Comparison of ENCODE assay signal across 29 cellular contexts in genomic region chr21:36923270-36923669, GRCh38. TPM values are rescaled to one million over a fixed set of nuclear protein-coding genes. Genes with fewer than 3 reads are reported as not detected.
DNase-seq lines count a peak whose midpoint lies in the region; ATAC-seq and TF ChIP-seq lines count a peak whose summit lies in the region.
"Had no signal": no experiment of that assay in that cellular context is flagged by ENCODE, and none has a peak within 500 bp of the region (broad histone marks: within the 10 kb centered on the region; RNA-seq: fewer than 3 reads in every experiment).

No MANE protein-coding gene starts in this region.

- no peaks in the 10 kb centered on the region for H3K27me3 ChIP-seq in mammary epithelial cell (ENCODE audit: insufficient read depth, low read length)
- H3K27me3 ChIP-seq: cardiac muscle cell, colonic mucosa, neural progenitor cell, spleen, tibial artery had no signal

- peaks cover 6% of the 10 kb centered on the region for H3K36me3 ChIP-seq in mammary epithelial cell (ENCODE audit: insufficient read depth, low read length)
- H3K36me3 ChIP-seq: cardiac muscle cell, colonic mucosa, neural progenitor cell had no signal

- H3K4me3 Mint-ChIP-seq in activated T-cell treated with anti-CD3 and anti-CD28 coated beads, Interleukin-2, amount 50 U/mL, for 72 hours: peak overlapping the region in 1 of 2 donors; percentile 11
- no peak overlapping the region for H3K4me3 Mint-ChIP-seq in activated T-cell treated with anti-CD3 and anti-CD28 coated beads, Interleukin-2, amount 50 U/mL, for 4 hours
- H3K4me3 Mint-ChIP-seq in activated naive CD8-positive, alpha-beta T cell: peak overlapping the region; percentile 36
- H3K4me3 Mint-ChIP-seq in naive thymus-derived CD8-positive, alpha-beta T cell: peak overlapping the region in 2 of 10 donors; percentile 0 to 16
- H3K4me3 Mint-ChIP-seq: activated CD4-positive, alpha-beta T cell treated with anti-CD3 and anti-CD28 coated beads, Interleukin-2, amount 10 ng/mL, durations not matched to agents 24 days and 14 days; activated CD8-positive, alpha-beta memory T cell treated with anti-CD3 and anti-CD28 coated beads, Interleukin-2, amount 10 ng/mL, durations not matched to agents 7 days and 5 days; activated naive CD8-positive, alpha-beta T cell treated with anti-CD3 and anti-CD28 coated beads, Interleukin-2, amount 10 ng/mL, durations not matched to agents 7 days and 5 days; memory B cell; neural progenitor cell had no signal

- H3K9me3 Mint-ChIP-seq in activated T-cell treated with anti-CD3 and anti-CD28 coated beads, Interleukin-2, amount 50 U/mL, for 72 hours: no peaks in the 10 kb centered on the region
- no peaks in the 10 kb centered on the region for H3K9me3 Mint-ChIP-seq in activated T-cell treated with anti-CD3 and anti-CD28 coated beads, Interleukin-2, amount 50 U/mL, for 4 hours
- no peaks in the 10 kb centered on the region for H3K9me3 Mint-ChIP-seq in activated naive CD8-positive, alpha-beta T cell (ENCODE audit: low read depth)
- no peaks in the 10 kb centered on the region for H3K9me3 Mint-ChIP-seq in naive thymus-derived CD8-positive, alpha-beta T cell
- H3K9me3 Mint-ChIP-seq: activated CD4-positive, alpha-beta T cell treated with anti-CD3 and anti-CD28 coated beads, Interleukin-2, amount 10 ng/mL, durations not matched to agents 24 days and 14 days; activated naive CD8-positive, alpha-beta T cell treated with anti-CD3 and anti-CD28 coated beads, Interleukin-2, amount 10 ng/mL, durations not matched to agents 7 days and 5 days; memory B cell; neural progenitor cell had no signal

- H3K9ac ChIP-seq in mammary epithelial cell (ENCODE audit: insufficient read depth, low read length): no peak overlapping the region
- H3K9ac ChIP-seq: neural progenitor cell had no signal

- no peak overlapping the region for H3K4me2 ChIP-seq in mammary epithelial cell (ENCODE audit: insufficient read depth, low read depth, low read length)
- H3K4me2 ChIP-seq: neural progenitor cell had no signal

- no peaks in the 10 kb centered on the region for H3K27me3 Mint-ChIP-seq in activated T-cell treated with anti-CD3 and anti-CD28 coated beads, Interleukin-2, amount 50 U/mL, for 72 hours (ENCODE audit: low read depth)
- H3K27me3 Mint-ChIP-seq in activated T-cell treated with anti-CD3 and anti-CD28 coated beads, Interleukin-2, amount 50 U/mL, for 4 hours (ENCODE audit: low read depth): no peaks in the 10 kb centered on the region
- H3K27me3 Mint-ChIP-seq in activated naive CD8-positive, alpha-beta T cell: no peaks in the 10 kb centered on the region
- H3K27me3 Mint-ChIP-seq in naive thymus-derived CD8-positive, alpha-beta T cell: no peaks in the 10 kb centered on the region
- H3K27me3 Mint-ChIP-seq: activated CD4-positive, alpha-beta T cell treated with anti-CD3 and anti-CD28 coated beads, Interleukin-2, amount 10 ng/mL, durations not matched to agents 24 days and 14 days; activated CD8-positive, alpha-beta memory T cell treated with anti-CD3 and anti-CD28 coated beads, Interleukin-2, amount 10 ng/mL, durations not matched to agents 7 days and 5 days; activated naive CD8-positive, alpha-beta T cell treated with anti-CD3 and anti-CD28 coated beads, Interleukin-2, amount 10 ng/mL, durations not matched to agents 7 days and 5 days; memory B cell had no signal

- peak overlapping the region; percentile 1 for H3K4me3 ChIP-seq in Jurkat, Clone E6-1 (ENCODE audit: low read length)
- no peak overlapping the region for H3K4me3 ChIP-seq in mammary epithelial cell (replicated peaks in 1 of 3; ENCODE audit: insufficient read depth in 1 of 3, low read depth in 2 of 3, low read length in 3 of 3)
- H3K4me3 ChIP-seq: cardiac muscle cell, colonic mucosa, GM12878, neural progenitor cell, spleen, tibial artery had no signal

- POLR2A ChIA-PET in naive thymus-derived CD8-positive, alpha-beta T cell (lab: Charles Lee): no interaction called here

- no peak overlapping the region for H2AFZ ChIP-seq in mammary epithelial cell (ENCODE audit: low read depth, low read length)
- H2AFZ ChIP-seq: neural progenitor cell had no signal

- H3K27ac ChIP-seq in mammary epithelial cell (ENCODE audit: insufficient read depth, low read depth, low read length): no peak overlapping the region
- H3K27ac ChIP-seq: cardiac muscle cell, colonic mucosa, neural progenitor cell, spleen, tibial artery had no signal

- H3K36me3 Mint-ChIP-seq in activated T-cell treated with anti-CD3 and anti-CD28 coated beads, Interleukin-2, amount 50 U/mL, for 72 hours (ENCODE audit: insufficient read depth in 2 of 2): no peaks in the 10 kb centered on the region
- peaks cover 14% of the 10 kb centered on the region for H3K36me3 Mint-ChIP-seq in activated T-cell treated with anti-CD3 and anti-CD28 coated beads, Interleukin-2, amount 50 U/mL, for 4 hours (ENCODE audit: insufficient read depth)
- H3K36me3 Mint-ChIP-seq in activated naive CD8-positive, alpha-beta T cell: peaks cover 3% of the 10 kb centered on the region
- H3K36me3 Mint-ChIP-seq in naive thymus-derived CD8-positive, alpha-beta T cell: peaks cover 0 to 32% (median 2%) of the 10 kb centered on the region in 3 donors
- H3K36me3 Mint-ChIP-seq: activated CD8-positive, alpha-beta memory T cell treated with anti-CD3 and anti-CD28 coated beads, Interleukin-2, amount 10 ng/mL, durations not matched to agents 7 days and 5 days; activated naive CD8-positive, alpha-beta T cell treated with anti-CD3 and anti-CD28 coated beads, Interleukin-2, amount 10 ng/mL, durations not matched to agents 7 days and 5 days had no signal

- in situ Hi-C loops in mammary epithelial cell (cut with MboI; ENCODE audit: low sequenced_read_pairs in 2 of 2): loop anchor here (10.0 to 25.0 kb wide), 3 partner anchors 58 to 498 kb away; no protein-coding TSS in a partner anchor

- dilution Hi-C loops in mammary epithelial cell (cut with HindIII; ENCODE audit: low sequenced_read_pairs): no loop called here

- no peaks in the 10 kb centered on the region for H3K9me3 ChIP-seq in mammary epithelial cell (replicated peaks; ENCODE audit: insufficient read depth, low read length)
- H3K9me3 ChIP-seq: colonic mucosa, spleen, tibial artery had no signal

- CTCF ChIA-PET in mammary epithelial cell (lab: Charles Lee; ENCODE audit: low non-redundant PET): no interaction called here

- no TSS peak for BruUV-seq in mammary epithelial cell (replicated peaks; lab: Mats Ljungman, UMichigan)

- intact Hi-C loops in mammary epithelial cell (cut with micrococcal nuclease): no loop called here

- DNase-seq in activated T-cell treated with anti-CD3 and anti-CD28 coated beads, Interleukin-2, amount 50 U/mL, for 72 hours: no peak
- no peak for DNase-seq in activated T-cell treated with anti-CD3 and anti-CD28 coated beads, Interleukin-2, amount 50 U/mL, for 4 hours
- DNase-seq in Jurkat, Clone E6-1 (ENCODE audit: low read depth, low spot score): no peak
- no peak for DNase-seq in naive thymus-derived CD8-positive, alpha-beta T cell
- no peak for DNase-seq in mammary epithelial cell
- DNase-seq in NCI-H1436 treated with DMSO at 0.1 percent for 48 hours (lab: John Stamatoyannopoulos, UW): no peak
- DNase-seq: ACHN; activated CD4-positive, alpha-beta T cell treated with anti-CD3 and anti-CD28 coated beads, Interleukin-2, amount 10 ng/mL, durations not matched to agents 24 days and 14 days; activated CD8-positive, alpha-beta memory T cell treated with anti-CD3 and anti-CD28 coated beads, Interleukin-2, amount 10 ng/mL, durations not matched to agents 7 days and 5 days; activated naive CD8-positive, alpha-beta T cell treated with anti-CD3 and anti-CD28 coated beads, Interleukin-2, amount 10 ng/mL, durations not matched to agents 7 days and 5 days; colonic mucosa; DMS153; effector CD4-positive, alpha-beta T cell; GOT3; hypothalamus; KBM-7; left colon; NCI-H187; NCI-H524 treated with DMSO at 0.1 percent for 48 hours; NK-92 treated with Interleukin-12 subunit alpha and Interleukin-12 subunit beta, amount 100 ng/mL, for 24 hours; right cardiac atrium; spleen; tibial artery had no signal

- no peaks in the 10 kb centered on the region for H4K20me1 ChIP-seq in mammary epithelial cell (ENCODE audit: insufficient read depth, low read length)

- TF ChIP-seq CTCF in mammary epithelial cell (conservative IDR thresholded peaks at IDR 0.05 in 1 of 2, IDR thresholded peaks at IDR 0.05 in 1 of 2; ENCODE audit: extremely low read depth in 1 of 2, insufficient read depth in 1 of 2, low read depth in 1 of 2, low read length in 2 of 2): no peak

- ATAC-seq in activated T-cell treated with anti-CD3 and anti-CD28 coated beads, Interleukin-2, amount 50 U/mL, for 72 hours (replicated peaks in 1 of 2): no peak
- ATAC-seq in activated T-cell treated with anti-CD3 and anti-CD28 coated beads, Interleukin-2, amount 50 U/mL, for 4 hours: no peak
- no peak for ATAC-seq in naive thymus-derived CD8-positive, alpha-beta T cell
- no peak for ATAC-seq in GM19351 (IDR thresholded peaks at IDR 0.05; ENCODE audit: unreplicated experiment)
- ATAC-seq: activated CD8-positive, alpha-beta memory T cell treated with anti-CD3 and anti-CD28 coated beads, Interleukin-2, amount 10 ng/mL, durations not matched to agents 7 days and 5 days; GM12878; left colon had no signal

- peaks cover 14% of the 10 kb centered on the region for H3K4me1 Mint-ChIP-seq in activated T-cell treated with anti-CD3 and anti-CD28 coated beads, Interleukin-2, amount 50 U/mL, for 72 hours (ENCODE audit: low read depth)
- H3K4me1 Mint-ChIP-seq in activated T-cell treated with anti-CD3 and anti-CD28 coated beads, Interleukin-2, amount 50 U/mL, for 4 hours (ENCODE audit: low read depth): peaks cover 6% of the 10 kb centered on the region
- H3K4me1 Mint-ChIP-seq in activated naive CD8-positive, alpha-beta T cell (ENCODE audit: low read depth): peaks cover 14% of the 10 kb centered on the region
- H3K4me1 Mint-ChIP-seq in naive thymus-derived CD8-positive, alpha-beta T cell: peaks cover 5 to 17% (median 12%) of the 10 kb centered on the region in 4 donors
- H3K4me1 Mint-ChIP-seq: activated CD8-positive, alpha-beta memory T cell treated with anti-CD3 and anti-CD28 coated beads, Interleukin-2, amount 10 ng/mL, durations not matched to agents 7 days and 5 days; memory B cell had no signal

- peak overlapping the region; percentile 55 for H3K27ac Mint-ChIP-seq in activated T-cell treated with anti-CD3 and anti-CD28 coated beads, Interleukin-2, amount 50 U/mL, for 72 hours
- H3K27ac Mint-ChIP-seq in activated naive CD8-positive, alpha-beta T cell: peak overlapping the region; percentile 66
- H3K27ac Mint-ChIP-seq in naive thymus-derived CD8-positive, alpha-beta T cell: peak overlapping the region in 8 of 10 donors; percentile 1 to 80 (median 34)
- H3K27ac Mint-ChIP-seq: activated CD4-positive, alpha-beta T cell treated with anti-CD3 and anti-CD28 coated beads, Interleukin-2, amount 10 ng/mL, durations not matched to agents 24 days and 14 days; activated CD8-positive, alpha-beta memory T cell treated with anti-CD3 and anti-CD28 coated beads, Interleukin-2, amount 10 ng/mL, durations not matched to agents 7 days and 5 days; activated naive CD8-positive, alpha-beta T cell treated with anti-CD3 and anti-CD28 coated beads, Interleukin-2, amount 10 ng/mL, durations not matched to agents 7 days and 5 days; memory B cell had no signal

- peaks cover 4% of the 10 kb centered on the region for H3K4me1 ChIP-seq in mammary epithelial cell (ENCODE audit: insufficient read depth, low read length)
- H3K4me1 ChIP-seq: colonic mucosa, neural progenitor cell had no signal

- 82% methylated on average over 14 of the region's 14 CpGs for WGBS in mammary epithelial cell (ENCODE audit: low coverage, missing lambda C conversion rate)

- H3K79me2 ChIP-seq in mammary epithelial cell (ENCODE audit: insufficient read depth, low read length): peaks cover 15% of the 10 kb centered on the region

RNA-seq across cellular contexts. Expression of gene HLCS, which starts 43.2 kb away (rescaled TPM):
- total RNA-seq in activated T-cell treated with anti-CD3 and anti-CD28 coated beads, Interleukin-2, amount 50 U/mL, for 72 hours: 10 to 100 TPM; 30.6 to 33.7 TPM
- 1 to 10 TPM; 7.1 to 8.6 (median 8.3) TPM for total RNA-seq in activated T-cell treated with anti-CD3 and anti-CD28 coated beads, Interleukin-2, amount 50 U/mL, for 4 hours
- polyA plus RNA-seq in Jurkat, Clone E6-1 (2012; ENCODE audit: insufficient read depth, insufficient read length): 13.7 TPM
- total RNA-seq in naive thymus-derived CD8-positive, alpha-beta T cell: 10 to 100 TPM; 12.3 to 13.4 TPM
- polyA plus RNA-seq in naive thymus-derived CD8-positive, alpha-beta T cell: 10 to 100 TPM in 1 of 3 donors, 1 to 10 TPM in 2; 6.2 to 12.5 (median 8.6) TPM
- total RNA-seq in mammary epithelial cell: 10 to 100 TPM; 32.4 to 42.5 TPM
- 16.0 TPM for polyA plus RNA-seq in mammary epithelial cell
- 21.5 TPM for polyA minus RNA-seq in mammary epithelial cell
